ENCODE assay signal across 9 cellular contexts in the genomic region with DNA sequence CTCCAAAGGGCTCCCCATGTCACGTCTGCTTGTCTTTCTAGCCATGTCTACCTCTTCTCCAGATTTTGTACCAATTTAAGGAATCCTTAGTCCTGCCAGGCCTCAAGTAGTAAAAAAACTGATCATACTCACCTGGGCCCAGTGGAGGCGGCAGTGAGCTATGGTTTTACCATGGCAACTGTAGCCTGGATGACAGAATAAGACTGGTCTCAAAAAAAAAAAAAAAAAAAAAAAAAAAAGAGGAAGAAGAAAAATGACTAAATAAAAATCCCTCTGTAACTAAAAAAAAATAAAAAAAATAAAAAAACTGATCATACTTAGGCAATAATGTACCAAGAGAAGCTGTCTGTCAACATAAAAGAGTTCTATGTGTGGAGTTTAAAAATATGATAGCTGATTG.
DNase-seq lines count a peak whose midpoint lies in the region; ATAC-seq and TF ChIP-seq lines count a peak whose summit lies in the region.
"Had no signal": no experiment of that assay in that cellular context is flagged by ENCODE, and none has a peak within 500 bp of the region (broad histone marks: within the 10 kb centered on the region; RNA-seq: fewer than 3 reads in every experiment).

No MANE protein-coding gene starts in this region.

- no peak for TF ChIP-seq EP300 in Ishikawa (IDR thresholded peaks at IDR 0.05; ENCODE audit: borderline replicate concordance)

- H3K27me3 ChIP-seq in thyroid gland (no peaks in the 10 kb centered on the region), heart left ventricle (no peaks in the 10 kb centered on the region)

- H3K4me1 ChIP-seq in thyroid gland (no peaks in the 10 kb centered on the region), heart left ventricle (no peaks in the 10 kb centered on the region)
- H3K4me1 ChIP-seq: A549 had no signal

- DNase-seq in NCI-H146 (lab: John Stamatoyannopoulos, UW) = peak; percentile 16
- no peak for DNase-seq in NCI-H146 treated with DMSO at 0.1 percent for 48 hours (lab: John Stamatoyannopoulos, UW; ENCODE audit: unreplicated experiment)
- DNase-seq in amniotic epithelial cell (ENCODE audit: low read depth) = peak; percentile 16
- DNase-seq in thyroid gland = peak; percentile 43 to 51
- DNase-seq in heart left ventricle = no peak
- DNase-seq in kidney glomerular epithelial cell (lab: John Stamatoyannopoulos, UW) = no peak

- peak; percentile 67 for TF ChIP-seq RAD21 in Ishikawa (IDR thresholded peaks at IDR 0.05; ENCODE audit: low read depth)

- 68 to 70% methylated on average over 2 of the region's 2 CpGs for WGBS in thyroid gland, 2 donors
- 44 to 58% (median 46%) methylated on average over 2 of the region's 2 CpGs for WGBS in heart left ventricle, 4 donors

- no peaks in the 10 kb centered on the region for H3K36me3 ChIP-seq in thyroid gland
- no peaks in the 10 kb centered on the region for H3K36me3 ChIP-seq in heart left ventricle

- H3K4me3 ChIP-seq in thyroid gland (replicated peaks in 1 of 3) = no peak overlapping the region
- no peak overlapping the region for H3K4me3 ChIP-seq in heart left ventricle
- H3K4me3 ChIP-seq: A549 had no signal

- H3K27ac ChIP-seq in thyroid gland (no peak overlapping the region), heart left ventricle (no peak overlapping the region)
- H3K27ac ChIP-seq: A549 had no signal

- TF ChIP-seq POLR2A in thyroid gland (IDR thresholded peaks at IDR 0.05) = no peak
- no peak for TF ChIP-seq POLR2A in heart left ventricle (IDR thresholded peaks at IDR 0.05)

- H3K9me3 ChIP-seq in thyroid gland = no peaks in the 10 kb centered on the region
- peaks cover 0 to 3% (median 0%) of the 10 kb centered on the region in 12 donors for H3K9me3 ChIP-seq in heart left ventricle
- H3K9me3 ChIP-seq: A549 had no signal

- ATAC-seq in GM21825 (IDR thresholded peaks at IDR 0.05; ENCODE audit: unreplicated experiment) = peak; percentile 99
- no peak for ATAC-seq in heart left ventricle

- intact Hi-C loops in thyroid gland (cut with DNase I) (no loop called here), heart left ventricle (cut with DNase I) (no loop called here)

- TF ChIP-seq CTCF in thyroid gland (IDR thresholded peaks at IDR 0.05) (peak in 4 of 6 experiments; percentile 23 to 42 (median 24)), heart left ventricle (IDR thresholded peaks at IDR 0.05) (peak in 2 of 12 donors; percentile 10 to 12)

TF ChIP-seq in Ishikawa, 13 proteins besides CTCF, POLR2A, EP300 and RAD21:
- TF ChIP-seq, protein P1, sequence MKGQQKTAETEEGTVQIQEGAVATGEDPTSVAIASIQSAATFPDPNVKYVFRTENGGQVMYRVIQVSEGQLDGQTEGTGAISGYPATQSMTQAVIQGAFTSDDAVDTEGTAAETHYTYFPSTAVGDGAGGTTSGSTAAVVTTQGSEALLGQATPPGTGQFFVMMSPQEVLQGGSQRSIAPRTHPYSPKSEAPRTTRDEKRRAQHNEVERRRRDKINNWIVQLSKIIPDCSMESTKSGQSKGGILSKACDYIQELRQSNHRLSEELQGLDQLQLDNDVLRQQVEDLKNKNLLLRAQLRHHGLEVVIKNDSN (IDR thresholded peaks at IDR 0.05) = no peak
- no peak for TF ChIP-seq FOXM1 (IDR thresholded peaks at IDR 0.05; ENCODE audit: borderline replicate concordance, low read depth)
- no peak for TF ChIP-seq TAF1 (IDR thresholded peaks at IDR 0.05; ENCODE audit: low read depth)
- TF ChIP-seq TEAD4 (IDR thresholded peaks at IDR 0.05) = no peak
- no peak for TF ChIP-seq ZBTB7A (IDR thresholded peaks at IDR 0.05; ENCODE audit: low read depth)

Comparison
In these comparisons a context has a peak if more than half of its experiments do, and no peak if none do; other contexts are left out.
1. DNase-seq: peak in NCI-H146 (single experiment), amniotic epithelial cell (single experiment) and thyroid gland (2 of 2); none in NCI-H146 treated with DMSO at 0.1 percent for 48 hours (single experiment), heart left ventricle (0 of 5) and kidney glomerular epithelial cell (single experiment).